1 cellular context compared by ENCODE assay signal in the genomic region with DNA sequence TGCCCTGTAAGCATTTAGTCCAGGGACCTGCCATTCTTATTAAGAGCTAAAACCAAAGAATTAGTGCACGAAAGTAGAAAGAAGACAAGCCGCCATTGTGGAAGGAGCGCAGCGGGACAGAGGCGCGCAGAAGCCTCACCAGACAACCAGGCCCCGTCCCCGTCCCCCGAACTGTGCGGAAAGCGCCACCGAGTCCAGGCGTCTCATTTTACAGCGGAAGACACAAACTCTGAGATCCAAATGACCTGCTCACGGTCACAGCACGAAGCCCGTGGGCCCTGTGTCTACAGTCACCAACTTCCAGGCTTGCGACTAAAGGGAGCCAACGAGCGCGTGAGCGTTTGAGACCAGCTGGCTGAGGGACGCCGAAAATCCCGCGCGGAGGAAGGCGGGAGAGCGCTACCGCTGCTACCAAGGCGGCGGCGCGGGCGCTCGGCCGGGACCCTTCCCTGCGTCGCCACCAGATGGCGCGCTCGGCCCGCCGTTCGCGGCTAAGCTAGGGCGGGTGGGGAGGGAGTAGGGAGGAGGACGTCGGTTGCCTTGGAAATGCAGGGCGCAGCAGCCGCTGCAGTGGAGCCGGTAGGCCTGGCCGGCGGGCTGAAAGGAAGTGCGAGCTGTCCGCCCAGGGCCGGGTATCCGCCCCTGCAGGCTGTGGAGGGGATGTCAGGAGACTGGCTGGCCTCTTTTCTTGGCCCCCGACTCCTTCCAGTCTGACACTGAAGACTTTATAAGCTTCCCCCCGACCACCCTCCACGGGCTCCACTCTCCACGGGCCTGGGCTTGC.
TF ChIP-seq lines count a peak whose summit lies in the region.

No MANE protein-coding gene starts in this region.

TF ChIP-seq in GM12878, 131 proteins besides CTCF, POLR2A, EP300 and RAD21 (continued from another document):
- TF ChIP-seq ZNF592 (IDR thresholded peaks at IDR 0.05) (no peak), ZNF207 (IDR thresholded peaks at IDR 0.05; ENCODE audit: borderline replicate concordance) (no peak), CBX3 (IDR thresholded peaks at IDR 0.05; ENCODE audit: borderline replicate concordance, low read depth) (no peak), NFXL1 (IDR thresholded peaks at IDR 0.05; ENCODE audit: borderline replicate concordance) (no peak), SREBF2 (IDR thresholded peaks at IDR 0.05; ENCODE audit: low read length) (no peak), SMARCA5 (IDR thresholded peaks at IDR 0.05) (peak; percentile 86; the same call in 1 of the 2 replicates), IKZF2 (IDR thresholded peaks at IDR 0.05) (no peak), ESRRA (IDR thresholded peaks at IDR 0.05; ENCODE audit: low read length) (no peak), POU2F2 (IDR thresholded peaks at IDR 0.05; ENCODE audit: borderline replicate concordance, low read depth, low read length) (no peak), RCOR1 (conservative IDR thresholded peaks at IDR 0.05; ENCODE audit: low read depth, low read length) (no peak), STAT3 (IDR thresholded peaks at IDR 0.05; ENCODE audit: low read depth, low read length) (no peak), ASH2L (IDR thresholded peaks at IDR 0.05; ENCODE audit: borderline replicate concordance, low read depth) (no peak), ZNF622 (IDR thresholded peaks at IDR 0.05) (no peak), IKZF1 (conservative IDR thresholded peaks at IDR 0.05) (peak; percentile 50), RAD51 (IDR thresholded peaks at IDR 0.05) (no peak), CBX5 (IDR thresholded peaks at IDR 0.05; ENCODE audit: low read depth) (no peak), ATF2 (IDR thresholded peaks at IDR 0.05; ENCODE audit: low read length) (no peak), ZBED1 (IDR thresholded peaks at IDR 0.05; ENCODE audit: borderline replicate concordance) (no peak), CEBPB (IDR thresholded peaks at IDR 0.05; ENCODE audit: borderline replicate concordance in 1 of 2, low read depth in 2 of 2, low read length in 2 of 2) (no peak), SUPT20H (IDR thresholded peaks at IDR 0.05; ENCODE audit: borderline replicate concordance, control insufficient read depth, low read depth, low read length) (no peak), HCFC1 (IDR thresholded peaks at IDR 0.05; ENCODE audit: low read length) (no peak)
- TF ChIP-seq, protein P1, sequence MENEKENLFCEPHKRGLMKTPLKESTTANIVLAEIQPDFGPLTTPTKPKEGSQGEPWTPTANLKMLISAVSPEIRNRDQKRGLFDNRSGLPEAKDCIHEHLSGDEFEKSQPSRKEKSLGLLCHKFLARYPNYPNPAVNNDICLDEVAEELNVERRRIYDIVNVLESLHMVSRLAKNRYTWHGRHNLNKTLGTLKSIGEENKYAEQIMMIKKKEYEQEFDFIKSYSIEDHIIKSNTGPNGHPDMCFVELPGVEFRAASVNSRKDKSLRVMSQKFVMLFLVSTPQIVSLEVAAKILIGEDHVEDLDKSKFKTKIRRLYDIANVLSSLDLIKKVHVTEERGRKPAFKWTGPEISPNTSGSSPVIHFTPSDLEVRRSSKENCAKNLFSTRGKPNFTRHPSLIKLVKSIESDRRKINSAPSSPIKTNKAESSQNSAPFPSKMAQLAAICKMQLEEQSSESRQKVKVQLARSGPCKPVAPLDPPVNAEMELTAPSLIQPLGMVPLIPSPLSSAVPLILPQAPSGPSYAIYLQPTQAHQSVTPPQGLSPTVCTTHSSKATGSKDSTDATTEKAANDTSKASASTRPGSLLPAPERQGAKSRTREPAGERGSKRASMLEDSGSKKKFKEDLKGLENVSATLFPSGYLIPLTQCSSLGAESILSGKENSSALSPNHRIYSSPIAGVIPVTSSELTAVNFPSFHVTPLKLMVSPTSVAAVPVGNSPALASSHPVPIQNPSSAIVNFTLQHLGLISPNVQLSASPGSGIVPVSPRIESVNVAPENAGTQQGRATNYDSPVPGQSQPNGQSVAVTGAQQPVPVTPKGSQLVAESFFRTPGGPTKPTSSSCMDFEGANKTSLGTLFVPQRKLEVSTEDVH (IDR thresholded peaks at IDR 0.05; ENCODE audit: low read depth, partially characterized antibody) = no peak
- TF ChIP-seq, protein P2, sequence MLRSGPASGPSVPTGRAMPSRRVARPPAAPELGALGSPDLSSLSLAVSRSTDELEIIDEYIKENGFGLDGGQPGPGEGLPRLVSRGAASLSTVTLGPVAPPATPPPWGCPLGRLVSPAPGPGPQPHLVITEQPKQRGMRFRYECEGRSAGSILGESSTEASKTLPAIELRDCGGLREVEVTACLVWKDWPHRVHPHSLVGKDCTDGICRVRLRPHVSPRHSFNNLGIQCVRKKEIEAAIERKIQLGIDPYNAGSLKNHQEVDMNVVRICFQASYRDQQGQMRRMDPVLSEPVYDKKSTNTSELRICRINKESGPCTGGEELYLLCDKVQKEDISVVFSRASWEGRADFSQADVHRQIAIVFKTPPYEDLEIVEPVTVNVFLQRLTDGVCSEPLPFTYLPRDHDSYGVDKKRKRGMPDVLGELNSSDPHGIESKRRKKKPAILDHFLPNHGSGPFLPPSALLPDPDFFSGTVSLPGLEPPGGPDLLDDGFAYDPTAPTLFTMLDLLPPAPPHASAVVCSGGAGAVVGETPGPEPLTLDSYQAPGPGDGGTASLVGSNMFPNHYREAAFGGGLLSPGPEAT (IDR thresholded peaks at IDR 0.05; ENCODE audit: low read depth) = peak; percentile 36; the same call in 1 of the 2 replicates
